Comparison of ENCODE assay signal across 11 cellular contexts in the genomic region with DNA sequence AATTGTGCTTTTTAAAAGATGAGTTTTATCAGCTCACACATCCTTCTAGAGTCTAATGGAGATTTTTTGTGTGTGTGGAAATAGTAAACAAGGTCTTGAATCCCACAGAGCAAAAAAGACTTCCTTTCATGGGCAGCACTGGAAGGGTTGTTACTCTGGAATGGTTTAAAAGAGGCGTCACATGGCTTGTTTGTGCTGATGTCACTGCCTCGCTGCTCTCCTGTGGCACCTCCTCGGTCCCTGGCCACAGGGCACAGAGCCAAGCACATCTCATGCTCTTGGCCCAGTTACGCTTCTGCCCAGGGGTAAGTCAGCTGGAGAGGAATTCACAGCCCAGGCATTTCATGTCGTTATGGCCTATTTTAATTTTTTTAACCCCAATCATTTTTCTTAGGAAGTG. TPM values are rescaled to one million over a fixed set of nuclear protein-coding genes. Genes with fewer than 3 reads are reported as not detected.
DNase-seq lines count a peak whose midpoint lies in the region; TF ChIP-seq lines count a peak whose summit lies in the region.
"Had no signal": no experiment of that assay in that cellular context is flagged by ENCODE, and none has a peak within 500 bp of the region (broad histone marks: within the 10 kb centered on the region; RNA-seq: fewer than 3 reads in every experiment).

No MANE protein-coding gene starts in this region.

- TF ChIP-seq POLR2A in testis (IDR thresholded peaks at IDR 0.05): no peak

- H3K9me2 ChIP-seq in MM.1S (replicated peaks; ENCODE audit: insufficient read depth, low read length): no peaks in the 10 kb centered on the region

- H3K4me2 ChIP-seq in MM.1S (ENCODE audit: low read depth, low read length): no peak overlapping the region

- 59 to 70% methylated on average over 5 of the region's 5 CpGs for WGBS in testis, 2 donors

- DNase-seq in HS-27A (ENCODE audit: low read depth): peak; percentile 12
- peak; percentile 57 for DNase-seq in brain microvascular endothelial cell
- peak; percentile 92 for DNase-seq in kidney tubule cell (ENCODE audit: low spot score)
- peak; percentile 85 for DNase-seq in testis
- no peak for DNase-seq in activated naive CD4-positive, alpha-beta T cell treated with anti-CD3 and anti-CD28 coated beads, Interleukin-2, amount 50 U/mL, for 16 hours
- DNase-seq in MM.1S: no peak
- no peak for DNase-seq in NCI-H1694 (lab: John Stamatoyannopoulos, UW)
- DNase-seq in NCI-H526 (lab: John Stamatoyannopoulos, UW): no peak
- DNase-seq: activated B cell treated with CpG ODN at 0.5 μM for 24 hours; stimulated activated CD4-positive, alpha-beta T cell treated with anti-CD3 and anti-CD28 coated beads, Interleukin-4, amount 100 ng/mL, for 4 hours had no signal

- no peak overlapping the region for H3K9ac ChIP-seq in MM.1S (ENCODE audit: low read length)

- H2AFZ ChIP-seq in MM.1S (ENCODE audit: low read length): no peak overlapping the region

- no peak overlapping the region for H3K27ac ChIP-seq in brain microvascular endothelial cell
- peak overlapping the region in 1 of 2 donors; percentile 62 for H3K27ac ChIP-seq in testis
- H3K27ac ChIP-seq in MM.1S (ENCODE audit: low read length): no peak overlapping the region

- H3K4me3 ChIP-seq in brain microvascular endothelial cell (ENCODE audit: low read depth, low read length) (no peak overlapping the region), testis (no peak overlapping the region), MM.1S (ENCODE audit: low read length) (no peak overlapping the region)

- H3K36me3 ChIP-seq in brain microvascular endothelial cell (replicated peaks) (peaks cover 23% of the 10 kb centered on the region), testis (ENCODE audit: low read depth, missing control alignments) (no peaks in the 10 kb centered on the region), MM.1S (replicated peaks; ENCODE audit: insufficient read depth, low read length) (no peaks in the 10 kb centered on the region)

- H3K27me3 ChIP-seq in brain microvascular endothelial cell (replicated peaks) (no peaks in the 10 kb centered on the region), testis (no peaks in the 10 kb centered on the region), MM.1S (replicated peaks; ENCODE audit: insufficient read depth, low read length) (no peaks in the 10 kb centered on the region)

- no peaks in the 10 kb centered on the region for H4K20me1 ChIP-seq in MM.1S (ENCODE audit: insufficient read depth, low read length)

- H3F3A ChIP-seq in MM.1S (ENCODE audit: insufficient read depth, low read length): peaks cover 20% of the 10 kb centered on the region

- in situ Hi-C loops in brain microvascular endothelial cell (cut with HindIII; ENCODE audit: low pct_ligation_motif_present, low sequenced_read_pairs): no loop called here

- H3K9me3 ChIP-seq in testis (no peaks in the 10 kb centered on the region), MM.1S (replicated peaks; ENCODE audit: insufficient read depth, low read length) (no peaks in the 10 kb centered on the region)

- H3K4me1 ChIP-seq in testis: peaks cover 24% of the 10 kb centered on the region
- peaks cover 18% of the 10 kb centered on the region for H3K4me1 ChIP-seq in MM.1S (ENCODE audit: low read length)

- TF ChIP-seq CTCF in brain microvascular endothelial cell (IDR thresholded peaks at IDR 0.05; ENCODE audit: low read depth, low read length, missing control alignments) (no peak), testis (IDR thresholded peaks at IDR 0.05) (no peak), MM.1S (IDR thresholded peaks at IDR 0.05; ENCODE audit: low read length) (no peak)

- intact Hi-C loops in testis (cut with DNase I; ENCODE audit: low total_unique reads): no loop called here

- no peaks in the 10 kb centered on the region for H3K79me2 ChIP-seq in MM.1S (ENCODE audit: low read length)

RNA-seq across cellular contexts. Expression of a gene that starts 53.2 kb away (rescaled TPM):
- 1 to 10 TPM; 3.6 to 4.3 TPM for total RNA-seq in testis
- polyA plus RNA-seq in testis (ENCODE audit: insufficient read depth, low read depth, low replicate concordance): 3.0 TPM
- total RNA-seq: activated B cell treated with CpG ODN at 0.5 μM for 24 hours, endothelial cell of umbilical vein had no signal
- polyA plus RNA-seq: endothelial cell of umbilical vein had no signal

Comparison
In these comparisons a context has a peak if more than half of its experiments do, and no peak if none do; other contexts are left out.
1. DNase-seq: peak in HS-27A (single experiment), brain microvascular endothelial cell (single experiment), kidney tubule cell (single experiment) and testis (single experiment); none in activated naive CD4-positive, alpha-beta T cell treated with anti-CD3 and anti-CD28 coated beads, Interleukin-2, amount 50 U/mL, for 16 hours (single experiment), MM.1S (single experiment), NCI-H1694 (single experiment) and NCI-H526 (0 of 2).